ENCODE assay signal across 8 cellular contexts in the genomic region with DNA sequence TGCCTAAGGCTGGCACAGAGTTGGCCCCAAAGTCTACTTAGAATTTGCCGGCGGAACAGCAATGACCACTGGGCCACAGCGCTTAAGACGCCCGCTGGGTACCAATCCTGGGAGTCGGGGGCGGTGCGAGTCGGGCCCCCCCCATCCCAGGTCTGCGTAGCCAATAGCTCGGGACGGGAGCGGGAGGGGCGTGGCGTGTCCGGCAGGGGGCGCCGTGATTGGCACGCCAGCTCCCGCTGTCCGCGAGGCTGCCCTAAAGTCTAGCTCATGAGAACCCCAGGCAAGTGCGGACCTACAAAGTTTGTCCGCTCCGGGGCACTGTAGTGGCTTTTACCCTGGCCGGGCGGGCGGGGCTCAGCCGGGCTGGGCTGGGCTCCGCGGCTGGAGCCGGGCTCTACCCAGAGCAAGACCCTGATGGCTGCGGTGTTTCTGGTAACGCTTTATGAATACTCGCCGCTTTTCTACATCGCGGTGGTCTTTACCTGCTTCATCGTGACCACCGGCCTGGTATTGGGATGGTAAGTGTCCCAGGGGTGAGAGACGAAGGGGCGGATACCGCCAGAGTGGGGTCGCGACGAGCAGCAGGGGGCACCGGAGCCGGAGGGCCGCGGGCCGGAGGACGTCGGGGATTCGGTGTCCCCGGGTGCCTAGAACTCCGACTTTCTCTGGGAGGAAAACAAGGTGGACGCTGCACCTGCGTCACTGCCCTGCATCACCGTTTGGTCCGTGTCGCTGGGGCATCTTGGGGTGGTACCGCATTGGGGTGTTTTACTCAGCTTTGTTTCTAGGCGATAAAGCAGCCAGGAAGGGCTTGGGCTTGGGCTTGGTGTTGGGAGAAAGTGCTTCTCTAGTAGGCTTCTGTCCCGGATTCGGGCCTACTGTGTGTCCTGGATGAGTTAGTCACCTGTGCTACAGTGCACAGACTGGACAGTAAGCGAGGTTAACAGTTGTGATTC. TPM values are rescaled to one million over a fixed set of nuclear protein-coding genes. Genes with fewer than 3 reads are reported as not detected.
DNase-seq lines count a peak whose midpoint lies in the region; ATAC-seq, FAIRE-seq and TF ChIP-seq lines count a peak whose summit lies in the region.

A gene with protein sequence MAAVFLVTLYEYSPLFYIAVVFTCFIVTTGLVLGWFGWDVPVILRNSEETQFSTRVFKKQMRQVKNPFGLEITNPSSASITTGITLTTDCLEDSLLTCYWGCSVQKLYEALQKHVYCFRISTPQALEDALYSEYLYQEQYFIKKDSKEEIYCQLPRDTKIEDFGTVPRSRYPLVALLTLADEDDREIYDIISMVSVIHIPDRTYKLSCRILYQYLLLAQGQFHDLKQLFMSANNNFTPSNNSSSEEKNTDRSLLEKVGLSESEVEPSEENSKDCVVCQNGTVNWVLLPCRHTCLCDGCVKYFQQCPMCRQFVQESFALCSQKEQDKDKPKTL (plus strand): TSS at position 361 of the 956 bp plus-strand sequence. CDS start 54 bp downstream, at position 415.

- peaks cover 28% of the 10 kb centered on the region for H3K4me1 Mint-ChIP-seq in type B pancreatic cell (ENCODE audit: unreplicated experiment)

- H3K27me3 ChIP-seq in adipocyte (replicated peaks; ENCODE audit: control insufficient read depth, insufficient read depth, low read length) (no peaks in the 10 kb centered on the region), cardiac muscle cell (no peaks in the 10 kb centered on the region)

- H3K27ac Mint-ChIP-seq in type B pancreatic cell, result peak within 1 kb of the TSS; percentile 84

- TF ChIP-seq CTCF in cardiac muscle cell (IDR thresholded peaks at IDR 0.05; ENCODE audit: low read depth, low read length) (peak; percentile 42), type B pancreatic cell (conservative IDR thresholded peaks at IDR 0.05) (peak; percentile 74)

- H3K9me3 Mint-ChIP-seq in type B pancreatic cell, result no peaks in the 10 kb centered on the region

- TF ChIP-seq POLR2A in GM12891 (IDR thresholded peaks at IDR 0.05; ENCODE audit: low read depth, low read length), result peak; percentile 56; the same call in 1 of the 2 replicates

- FAIRE-seq in GM12891 (lab: Jason Lieb, UNC), result peak; percentile 98

- peak within 1 kb of the TSS; percentile 98 for H3K4me3 Mint-ChIP-seq in type B pancreatic cell

- H3K4me3 ChIP-seq in adipocyte (ENCODE audit: low read length), result peak within 1 kb of the TSS; percentile 100
- peak within 1 kb of the TSS; percentile 65 for H3K4me3 ChIP-seq in cardiac muscle cell

- peak; percentile 94 for DNase-seq in GM12891 (ENCODE audit: insufficient read length, low spot score)
- peak; percentile 92 for DNase-seq in NCI-H1436 (lab: John Stamatoyannopoulos, UW)
- DNase-seq in T follicular helper cell (ENCODE audit: low read depth), result peak; percentile 90
- peak; percentile 99 for DNase-seq in adipocyte (ENCODE audit: low read depth)
- DNase-seq in cardiac muscle cell (ENCODE audit: low read depth in 1 of 2, low spot score in 1 of 2), result peak; percentile 99
- peak; percentile 97 for DNase-seq in pons (ENCODE audit: low spot score)
- DNase-seq in type B pancreatic cell (ENCODE audit: extremely low spot score, unreplicated experiment), result peak; percentile 99

- H3K27me3 Mint-ChIP-seq in type B pancreatic cell, result no peaks in the 10 kb centered on the region

- peak within 1 kb of the TSS; percentile 97 for H3K9ac ChIP-seq in adipocyte (ENCODE audit: low read length)

- peaks cover 14% of the 10 kb centered on the region for H3K4me1 ChIP-seq in adipocyte (ENCODE audit: control insufficient read depth, insufficient read depth, low read length)
- H3K4me1 ChIP-seq in cardiac muscle cell (ENCODE audit: low read depth), result peaks cover 15% of the 10 kb centered on the region

- H3K27ac ChIP-seq in cardiac muscle cell, result peak within 1 kb of the TSS; percentile 69

- peak; percentile 95 for ATAC-seq in HG02840 (IDR thresholded peaks at IDR 0.05; ENCODE audit: low FRiP score, unreplicated experiment)

- peaks cover 15% of the 10 kb centered on the region for H3K36me3 Mint-ChIP-seq in type B pancreatic cell

- H3K36me3 ChIP-seq in adipocyte (ENCODE audit: control insufficient read depth, insufficient read depth, low read length, severe bottlenecking), result no peaks in the 10 kb centered on the region
- no peaks in the 10 kb centered on the region for H3K36me3 ChIP-seq in cardiac muscle cell

- H3K9me3 ChIP-seq in adipocyte (ENCODE audit: control insufficient read depth, low read length), result no peaks in the 10 kb centered on the region
- H3K9me3 ChIP-seq in cardiac muscle cell (ENCODE audit: low read depth), result no peaks in the 10 kb centered on the region

TF ChIP-seq in GM12891, 5 proteins besides CTCF, POLR2A, EP300 and RAD21:
- TF ChIP-seq PAX5 (IDR thresholded peaks at IDR 0.05; ENCODE audit: insufficient read depth, low read length, severe bottlenecking) (no peak), POLR2AphosphoS5 (IDR thresholded peaks at IDR 0.05; ENCODE audit: low read depth, low read length) (peak; percentile 72)

RNA-seq across cellular contexts. Expression of the gene that starts here (rescaled TPM):
- polyA plus RNA-seq in GM12891 (2012; ENCODE audit: low read depth, missing spikeins), result 13.9 TPM
- 8.4 and 12.4 TPM in 2 replicates for total RNA-seq in cardiac muscle cell
- polyA plus RNA-seq in cardiac muscle cell, result 22.9 and 40.6 TPM in 2 replicates
- 12.1 and 16.7 TPM in 2 replicates for total RNA-seq in type B pancreatic cell (ENCODE audit: low replicate concordance)

Comparison
In these comparisons a context has a peak if more than half of its experiments do, and no peak if none do; other contexts are left out.
1. Peak in every context shown above with its lines: DNase-seq, ATAC-seq, H3K4me3 ChIP-seq and H3K27ac ChIP-seq.